In the genomic region with DNA sequence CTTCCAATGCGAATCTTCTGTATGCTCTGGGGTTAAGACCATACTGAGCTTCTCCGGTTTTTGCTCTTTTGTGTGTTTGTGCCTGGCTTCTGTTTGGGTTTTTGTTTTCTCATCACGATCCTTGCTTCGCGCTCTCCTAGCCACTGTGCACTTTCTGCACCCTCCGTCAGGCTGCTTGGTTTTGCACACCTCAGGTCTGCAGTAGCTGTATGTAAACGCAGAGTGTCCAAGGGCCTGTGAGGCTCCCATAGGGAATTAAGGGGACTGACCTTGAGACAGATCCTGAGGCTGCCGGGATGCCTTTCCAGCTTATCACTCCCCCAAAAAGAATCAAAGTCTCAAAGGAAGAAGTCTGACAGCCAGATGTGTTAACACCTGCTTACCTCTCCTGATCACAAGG, we compare ENCODE assay signal across 24 cellular contexts.
A peak's percentile ranks its signal among the peaks of the same experiment; 100 is the strongest.
DNase-seq lines count a peak whose midpoint lies in the region; ATAC-seq and TF ChIP-seq lines count a peak whose summit lies in the region.
"Had no signal": no experiment of that assay in that cellular context is flagged by ENCODE, and none has a peak within 500 bp of the region (broad histone marks: within the 10 kb centered on the region; RNA-seq: fewer than 3 reads in every experiment).

No MANE protein-coding gene starts in this region.

- no peaks in the 10 kb centered on the region for H3K9me3 ChIP-seq in CD4-positive, alpha-beta T cell (ENCODE audit: control insufficient read depth, low read length)
- no peaks in the 10 kb centered on the region for H3K9me3 ChIP-seq in RWPE2 (ENCODE audit: severe bottlenecking)
- no peaks in the 10 kb centered on the region for H3K9me3 ChIP-seq in CD4-positive, alpha-beta memory T cell (ENCODE audit: control insufficient read depth in 1 of 2, low read length in 2 of 2)
- no peaks in the 10 kb centered on the region for H3K9me3 ChIP-seq in smooth muscle cell (replicated peaks; ENCODE audit: low read depth)
- H3K9me3 ChIP-seq: BE2C, Caco-2, HAP-1, MG63 had no signal

- peak overlapping the region; percentile 34 for H3K27ac Mint-ChIP-seq in activated naive CD4-positive, alpha-beta T cell treated with anti-CD3 and anti-CD28 coated beads, Interleukin-2, amount 10 ng/mL, durations not matched to agents 7 days and 5 days
- no peak overlapping the region for H3K27ac Mint-ChIP-seq in activated naive CD4-positive, alpha-beta T cell treated with anti-CD3 and anti-CD28 coated beads for 36 hours
- H3K27ac Mint-ChIP-seq in CD4-positive, alpha-beta T cell, result peak overlapping the region; percentile 45
- peak overlapping the region; percentile 16 for H3K27ac Mint-ChIP-seq in nephron progenitor cell
- H3K27ac Mint-ChIP-seq in activated CD4-positive, alpha-beta T cell treated with anti-CD3 and anti-CD28 coated beads for 36 hours, result no peak overlapping the region
- H3K27ac Mint-ChIP-seq in CD4-positive, alpha-beta memory T cell, result peak overlapping the region in 1 of 7 donors; percentile 19

- no peaks in the 10 kb centered on the region for H3K4me1 Mint-ChIP-seq in activated naive CD4-positive, alpha-beta T cell treated with anti-CD3 and anti-CD28 coated beads, Interleukin-2, amount 10 ng/mL, durations not matched to agents 7 days and 5 days
- no peaks in the 10 kb centered on the region for H3K4me1 Mint-ChIP-seq in activated naive CD4-positive, alpha-beta T cell treated with anti-CD3 and anti-CD28 coated beads for 36 hours (ENCODE audit: low read depth)
- H3K4me1 Mint-ChIP-seq in CD4-positive, alpha-beta T cell (ENCODE audit: low read depth), result no peaks in the 10 kb centered on the region
- peaks cover 2% of the 10 kb centered on the region for H3K4me1 Mint-ChIP-seq in nephron progenitor cell
- no peaks in the 10 kb centered on the region for H3K4me1 Mint-ChIP-seq in activated CD4-positive, alpha-beta T cell treated with anti-CD3 and anti-CD28 coated beads for 36 hours
- H3K4me1 Mint-ChIP-seq in CD4-positive, alpha-beta memory T cell, result no peaks in the 10 kb centered on the region

- no peak overlapping the region for H3K27ac ChIP-seq in CD4-positive, alpha-beta T cell (ENCODE audit: low read depth, low read length)
- H3K27ac ChIP-seq in RWPE2 (ENCODE audit: poor library complexity, severe bottlenecking), result peak overlapping the region; percentile 3
- H3K27ac ChIP-seq in CD4-positive, alpha-beta memory T cell (ENCODE audit: low read depth, low read length), result no peak overlapping the region
- no peak overlapping the region for H3K27ac ChIP-seq in smooth muscle cell (ENCODE audit: low read depth)
- H3K27ac ChIP-seq: GM23248, RWPE1, SK-N-MC had no signal

- CTCF ChIA-PET in activated naive CD4-positive, alpha-beta T cell treated with anti-CD3 and anti-CD28 coated beads, Interleukin-2, amount 10 ng/mL, durations not matched to agents 7 days and 5 days (lab: Charles Lee), result no interaction called here
- CTCF ChIA-PET in activated naive CD4-positive, alpha-beta T cell treated with anti-CD3 and anti-CD28 coated beads for 36 hours (lab: Charles Lee), result no interaction called here
- CTCF ChIA-PET in CD4-positive, alpha-beta T cell (lab: Charles Lee), result no interaction called here
- CTCF ChIA-PET in activated CD4-positive, alpha-beta T cell treated with anti-CD3 and anti-CD28 coated beads for 36 hours (lab: Charles Lee), result interaction anchor here (0.7 kb wide), 1 partner anchor 950 kb away, joined by 3 read pairs; no protein-coding TSS in a partner anchor
- CTCF ChIA-PET in CD4-positive, alpha-beta memory T cell (lab: Charles Lee; ENCODE audit: partially characterized antibody), result no interaction called here

- H3K4me3 Mint-ChIP-seq in activated naive CD4-positive, alpha-beta T cell treated with anti-CD3 and anti-CD28 coated beads, Interleukin-2, amount 10 ng/mL, durations not matched to agents 7 days and 5 days, result no peak overlapping the region
- no peak overlapping the region for H3K4me3 Mint-ChIP-seq in activated naive CD4-positive, alpha-beta T cell treated with anti-CD3 and anti-CD28 coated beads for 36 hours
- no peak overlapping the region for H3K4me3 Mint-ChIP-seq in CD4-positive, alpha-beta T cell
- H3K4me3 Mint-ChIP-seq in nephron progenitor cell, result no peak overlapping the region
- H3K4me3 Mint-ChIP-seq in activated CD4-positive, alpha-beta T cell treated with anti-CD3 and anti-CD28 coated beads for 36 hours, result no peak overlapping the region
- H3K4me3 Mint-ChIP-seq in CD4-positive, alpha-beta memory T cell, result peak overlapping the region in 1 of 8 donors; percentile 15

- no peak for TF ChIP-seq CTCF in CD4-positive, alpha-beta T cell (IDR thresholded peaks at IDR 0.05)
- TF ChIP-seq CTCF in RWPE2 (IDR thresholded peaks at IDR 0.05; ENCODE audit: poor library complexity, severe bottlenecking), result no peak
- no peak for TF ChIP-seq CTCF in nephron progenitor cell (IDR thresholded peaks at IDR 0.05)
- TF ChIP-seq CTCF in smooth muscle cell (IDR thresholded peaks at IDR 0.05; ENCODE audit: borderline replicate concordance, insufficient read depth, poor library complexity, severe bottlenecking), result no peak

- no peak overlapping the region for H2AFZ ChIP-seq in smooth muscle cell (ENCODE audit: low read depth)
- H2AFZ ChIP-seq: GM23248 had no signal

- POLR2A ChIA-PET in CD4-positive, alpha-beta T cell (lab: Charles Lee), result no interaction called here
- POLR2A ChIA-PET in activated CD4-positive, alpha-beta T cell treated with anti-CD3 and anti-CD28 coated beads for 36 hours (lab: Charles Lee), result no interaction called here
- POLR2A ChIA-PET in CD4-positive, alpha-beta memory T cell (lab: Charles Lee; ENCODE audit: partially characterized antibody), result no interaction called here

- H3K79me2 ChIP-seq in smooth muscle cell (ENCODE audit: low read depth), result no peaks in the 10 kb centered on the region

- no peak for DNase-seq in activated naive CD4-positive, alpha-beta T cell treated with anti-CD3 and anti-CD28 coated beads, Interleukin-2, amount 10 ng/mL, durations not matched to agents 7 days and 5 days
- DNase-seq in activated naive CD4-positive, alpha-beta T cell treated with anti-CD3 and anti-CD28 coated beads for 36 hours, result no peak
- DNase-seq in CD4-positive, alpha-beta T cell, result no peak
- DNase-seq in RWPE2 (ENCODE audit: low spot score) (no peak), nephron progenitor cell (no peak), smooth muscle cell (lab: John Stamatoyannopoulos, UW; ENCODE audit: unreplicated experiment) (no peak)
- no peak for DNase-seq in activated CD4-positive, alpha-beta T cell treated with anti-CD3 and anti-CD28 coated beads for 36 hours
- DNase-seq in CD4-positive, alpha-beta memory T cell, result no peak
- DNase-seq: 8988T, ACHN, BE2C, GM23248, IMR-90, KG1, MG63, NCI-H2029, NCI-H446 treated with DMSO at 0.1 percent for 48 hours, NCI-H526, SIG-M5 had no signal

- peaks cover 26% of the 10 kb centered on the region for H3K36me3 Mint-ChIP-seq in activated naive CD4-positive, alpha-beta T cell treated with anti-CD3 and anti-CD28 coated beads, Interleukin-2, amount 10 ng/mL, durations not matched to agents 7 days and 5 days
- peaks cover 21% of the 10 kb centered on the region for H3K36me3 Mint-ChIP-seq in activated naive CD4-positive, alpha-beta T cell treated with anti-CD3 and anti-CD28 coated beads for 36 hours (ENCODE audit: low read depth)
- H3K36me3 Mint-ChIP-seq in CD4-positive, alpha-beta T cell (ENCODE audit: low read depth), result peaks cover 41% of the 10 kb centered on the region
- H3K36me3 Mint-ChIP-seq in nephron progenitor cell (ENCODE audit: low read depth), result peaks cover 39% of the 10 kb centered on the region
- peaks cover 24% of the 10 kb centered on the region for H3K36me3 Mint-ChIP-seq in activated CD4-positive, alpha-beta T cell treated with anti-CD3 and anti-CD28 coated beads for 36 hours (ENCODE audit: low read depth)
- H3K36me3 Mint-ChIP-seq in CD4-positive, alpha-beta memory T cell, result peaks cover 24 to 35% of the 10 kb centered on the region in 2 donors

- H3K27me3 Mint-ChIP-seq in activated naive CD4-positive, alpha-beta T cell treated with anti-CD3 and anti-CD28 coated beads, Interleukin-2, amount 10 ng/mL, durations not matched to agents 7 days and 5 days, result no peaks in the 10 kb centered on the region
- H3K27me3 Mint-ChIP-seq in activated naive CD4-positive, alpha-beta T cell treated with anti-CD3 and anti-CD28 coated beads for 36 hours (ENCODE audit: low read depth), result no peaks in the 10 kb centered on the region
- no peaks in the 10 kb centered on the region for H3K27me3 Mint-ChIP-seq in CD4-positive, alpha-beta T cell
- H3K27me3 Mint-ChIP-seq in nephron progenitor cell (ENCODE audit: low read depth, poor library complexity), result peaks cover 3% of the 10 kb centered on the region
- no peaks in the 10 kb centered on the region for H3K27me3 Mint-ChIP-seq in activated CD4-positive, alpha-beta T cell treated with anti-CD3 and anti-CD28 coated beads for 36 hours
- no peaks in the 10 kb centered on the region for H3K27me3 Mint-ChIP-seq in CD4-positive, alpha-beta memory T cell

- H3K4me1 ChIP-seq in RWPE2 (ENCODE audit: insufficient read depth, poor library complexity, severe bottlenecking) (no peaks in the 10 kb centered on the region), smooth muscle cell (ENCODE audit: low read depth) (no peaks in the 10 kb centered on the region)
- H3K4me1 ChIP-seq in CD4-positive, alpha-beta memory T cell (ENCODE audit: insufficient read depth, low read length), result no peaks in the 10 kb centered on the region
- H3K4me1 ChIP-seq: BE2C, HAP-1 had no signal

- no peak overlapping the region for H3K4me2 ChIP-seq in smooth muscle cell

- no peaks in the 10 kb centered on the region for H4K20me1 ChIP-seq in smooth muscle cell (ENCODE audit: low read depth)

- H3F3A ChIP-seq in smooth muscle cell (ENCODE audit: low read depth), result peaks cover 4% of the 10 kb centered on the region

- peaks cover 37% of the 10 kb centered on the region for H3K36me3 ChIP-seq in RWPE2 (ENCODE audit: low read depth)
- peaks cover 18% of the 10 kb centered on the region for H3K36me3 ChIP-seq in CD4-positive, alpha-beta memory T cell (ENCODE audit: insufficient read depth, low read length)
- peaks cover 10% of the 10 kb centered on the region for H3K36me3 ChIP-seq in smooth muscle cell (ENCODE audit: low read depth)

- no peak for ATAC-seq in CD4-positive, alpha-beta T cell (ENCODE audit: poor library complexity)
- ATAC-seq in RWPE2 (ENCODE audit: low read depth), result no peak
- no peak for ATAC-seq in activated CD4-positive, alpha-beta T cell treated with anti-CD3 and anti-CD28 coated beads for 36 hours
- ATAC-seq: Panc1 had no signal

- no peaks in the 10 kb centered on the region for H3K9me3 Mint-ChIP-seq in activated naive CD4-positive, alpha-beta T cell treated with anti-CD3 and anti-CD28 coated beads, Interleukin-2, amount 10 ng/mL, durations not matched to agents 7 days and 5 days
- H3K9me3 Mint-ChIP-seq in activated naive CD4-positive, alpha-beta T cell treated with anti-CD3 and anti-CD28 coated beads for 36 hours, result no peaks in the 10 kb centered on the region
- no peaks in the 10 kb centered on the region for H3K9me3 Mint-ChIP-seq in CD4-positive, alpha-beta T cell
- no peaks in the 10 kb centered on the region for H3K9me3 Mint-ChIP-seq in nephron progenitor cell
- no peaks in the 10 kb centered on the region for H3K9me3 Mint-ChIP-seq in activated CD4-positive, alpha-beta T cell treated with anti-CD3 and anti-CD28 coated beads for 36 hours (ENCODE audit: low read depth)
- H3K9me3 Mint-ChIP-seq in CD4-positive, alpha-beta memory T cell, result no peaks in the 10 kb centered on the region

- H3K4me3 ChIP-seq in RWPE2 (ENCODE audit: severe bottlenecking), result no peak overlapping the region
- no peak overlapping the region for H3K4me3 ChIP-seq in CD4-positive, alpha-beta memory T cell (ENCODE audit: low read length in 2 of 2)
- no peak overlapping the region for H3K4me3 ChIP-seq in smooth muscle cell
- H3K4me3 ChIP-seq: GM23248, HAP-1, MG63, SK-N-MC had no signal

- no peaks in the 10 kb centered on the region for H3K27me3 ChIP-seq in CD4-positive, alpha-beta T cell (ENCODE audit: control insufficient read depth, insufficient read depth, low read length)
- H3K27me3 ChIP-seq in RWPE2 (ENCODE audit: insufficient read depth, poor library complexity, severe bottlenecking) (no peaks in the 10 kb centered on the region), smooth muscle cell (ENCODE audit: low read depth) (no peaks in the 10 kb centered on the region)
- no peaks in the 10 kb centered on the region for H3K27me3 ChIP-seq in CD4-positive, alpha-beta memory T cell (ENCODE audit: insufficient read depth, low read length)
- H3K27me3 ChIP-seq: BE2C, MG63 had no signal

- intact Hi-C loops in activated naive CD4-positive, alpha-beta T cell treated with anti-CD3 and anti-CD28 coated beads for 36 hours (cut with micrococcal nuclease), result no loop called here
- intact Hi-C loops in CD4-positive, alpha-beta T cell (cut with DNase I, micrococcal nuclease), result no loop called here
- intact Hi-C loops in activated CD4-positive, alpha-beta T cell treated with anti-CD3 and anti-CD28 coated beads for 36 hours (cut with DNase I, micrococcal nuclease), result no loop called here
- intact Hi-C loops in CD4-positive, alpha-beta memory T cell (cut with micrococcal nuclease), result no loop called here

- WGBS in smooth muscle cell (ENCODE audit: low lambda C conversion rate), result 96% methylated on average over 8 of the region's 8 CpGs

- no peak overlapping the region for H3K9ac ChIP-seq in smooth muscle cell (ENCODE audit: low read depth)
- H3K9ac ChIP-seq: GM23248 had no signal

Comparison
In these comparisons a context has a peak if more than half of its experiments do, and no peak if none do; other contexts are left out.
1. H3K27ac Mint-ChIP-seq: peak in activated naive CD4-positive, alpha-beta T cell treated with anti-CD3 and anti-CD28 coated beads, Interleukin-2, amount 10 ng/mL, durations not matched to agents 7 days and 5 days (single experiment), CD4-positive, alpha-beta T cell (single experiment) and nephron progenitor cell (single experiment); none in activated naive CD4-positive, alpha-beta T cell treated with anti-CD3 and anti-CD28 coated beads for 36 hours (single experiment) and activated CD4-positive, alpha-beta T cell treated with anti-CD3 and anti-CD28 coated beads for 36 hours (single experiment).